ENCODE assay signal across 8 cellular contexts in the genomic region with DNA sequence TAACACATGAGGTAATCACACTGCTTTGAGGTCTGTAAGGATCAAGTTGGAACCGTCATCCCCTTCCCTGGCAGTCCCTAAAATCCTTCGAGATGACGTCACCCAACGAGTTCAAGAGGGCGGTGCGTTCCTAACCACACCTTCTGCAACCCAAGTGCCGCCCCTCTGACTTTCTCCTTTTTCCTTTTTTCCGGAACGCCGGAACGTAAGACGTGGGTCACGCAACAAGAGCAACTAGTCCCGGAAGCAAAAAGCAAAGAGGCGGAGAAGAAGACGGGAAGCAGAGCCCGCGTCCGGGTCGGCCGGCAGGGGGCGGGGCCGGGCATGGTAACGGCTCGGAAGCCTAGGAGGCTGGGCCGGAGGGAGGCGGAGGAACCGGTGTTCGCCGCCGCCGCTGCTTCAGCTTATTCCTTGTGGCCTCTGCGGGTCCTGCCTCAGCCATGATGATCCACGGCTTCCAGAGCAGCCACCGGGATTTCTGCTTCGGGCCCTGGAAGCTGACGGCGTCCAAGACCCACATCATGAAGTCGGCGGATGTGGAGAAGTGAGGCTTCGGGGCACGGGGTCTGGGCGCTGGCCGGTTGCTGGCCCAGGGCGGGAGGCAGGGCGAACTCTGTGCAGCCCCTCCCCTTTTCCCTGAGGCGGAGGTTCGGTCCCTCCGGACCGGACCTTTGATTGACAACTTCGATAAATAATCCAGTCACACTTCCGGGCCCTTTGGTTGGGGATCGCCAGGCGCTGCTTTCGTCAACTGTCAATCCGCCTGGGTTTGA. TPM values are rescaled to one million over a fixed set of nuclear protein-coding genes. Genes with fewer than 3 reads are reported as not detected.
DNase-seq lines count a peak whose midpoint lies in the region; ATAC-seq, FAIRE-seq and TF ChIP-seq lines count a peak whose summit lies in the region.

A gene (plus strand): TSS at position 325 of the 773 bp plus-strand sequence. CDS start 116 bp downstream, at position 441.

- in situ Hi-C loops in GM13977 (cut with MboI; ENCODE audit: low pct_unique_long_range_greater_than_20kb, low sequenced_read_pairs, unreplicated experiment), result no loop called here

- TF ChIP-seq POLR2A in prostate gland (IDR thresholded peaks at IDR 0.05), result peak; percentile 74

- TF ChIP-seq CTCF in GM13977 (IDR thresholded peaks at IDR 0.05; ENCODE audit: extremely low read depth, insufficient read depth, missing control alignments) (peak; percentile 49), prostate gland (IDR thresholded peaks at IDR 0.05) (peak; percentile 74 to 88 (median 78))

- DNase-seq in GM13977 (ENCODE audit: low spot score), result peak; percentile 88
- DNase-seq in NCI-H146 treated with DMSO at 0.1 percent for 48 hours (lab: John Stamatoyannopoulos, UW; ENCODE audit: unreplicated experiment), result peak; percentile 96
- peak; percentile 97 for DNase-seq in left ventricle myocardium superior
- DNase-seq in prostate gland (ENCODE audit: low spot score), result peak; percentile 93
- DNase-seq in urothelium cell line (ENCODE audit: low spot score), result peak; percentile 95

- WGBS in prostate gland, result under 1% methylated on average over 52 of the region's 56 CpGs

- no peaks in the 10 kb centered on the region for H3K9me3 ChIP-seq in prostate gland

- H3K4me1 ChIP-seq in prostate gland (replicated peaks), result peaks cover 7% of the 10 kb centered on the region

- ATAC-seq in HG02884 (IDR thresholded peaks at IDR 0.05; ENCODE audit: unreplicated experiment), result peak; percentile 88
- peak; percentile 99 for ATAC-seq in left ventricle myocardium superior

- H3K36me3 ChIP-seq in prostate gland, result no peaks in the 10 kb centered on the region

- no peak for FAIRE-seq in urothelium cell line (lab: Jason Lieb, UNC)

- intact Hi-C loops in T-helper 1 cell treated with Interleukin-12 subunit alpha and Interleukin-12 subunit beta and Interleukin-4 antibody, amounts not matched to agents 30 ng/mL and 1 ng/mL, for 36 hours (cut with micrococcal nuclease), result loop anchor here (1.0 to 5.0 kb wide), 20 partner anchors 34 to 1893 kb away; a partner anchor contains a TSS
- intact Hi-C loops in left ventricle myocardium superior (cut with micrococcal nuclease) (no loop called here), prostate gland (cut with DNase I) (loop anchor here (2.0 kb wide), 1 partner anchor 242 kb away; a partner anchor contains a TSS)

- no peaks in the 10 kb centered on the region for H3K27me3 ChIP-seq in prostate gland (replicated peaks; ENCODE audit: insufficient read depth)

- peak within 1 kb of the TSS; percentile 92 for H3K27ac ChIP-seq in angular gyrus (ENCODE audit: low read depth, low read length)
- peak within 1 kb of the TSS; percentile 86 to 87 for H3K27ac ChIP-seq in prostate gland

- H3K4me3 ChIP-seq in prostate gland, result peak within 1 kb of the TSS; percentile 67 to 69

RNA-seq across cellular contexts. Expression of the gene that starts here (rescaled TPM):
- total RNA-seq in T-helper 1 cell treated with Interleukin-12 subunit alpha and Interleukin-12 subunit beta and Interleukin-4 antibody, amounts not matched to agents 30 ng/mL and 1 ng/mL, for 36 hours, result 46.1 and 47.5 TPM in 2 replicates
- 25.8 TPM for total RNA-seq in left ventricle myocardium superior
- total RNA-seq in prostate gland, result 10 to 100 TPM; 14.2 to 29.9 TPM

Comparison
In these comparisons a context has a peak if more than half of its experiments do, and no peak if none do; other contexts are left out.
1. Peak in every context shown above with its lines: DNase-seq, ATAC-seq, H3K4me3 ChIP-seq and H3K27ac ChIP-seq.